Comparison of ENCODE assay signal across 8 cellular contexts in the genomic region with DNA sequence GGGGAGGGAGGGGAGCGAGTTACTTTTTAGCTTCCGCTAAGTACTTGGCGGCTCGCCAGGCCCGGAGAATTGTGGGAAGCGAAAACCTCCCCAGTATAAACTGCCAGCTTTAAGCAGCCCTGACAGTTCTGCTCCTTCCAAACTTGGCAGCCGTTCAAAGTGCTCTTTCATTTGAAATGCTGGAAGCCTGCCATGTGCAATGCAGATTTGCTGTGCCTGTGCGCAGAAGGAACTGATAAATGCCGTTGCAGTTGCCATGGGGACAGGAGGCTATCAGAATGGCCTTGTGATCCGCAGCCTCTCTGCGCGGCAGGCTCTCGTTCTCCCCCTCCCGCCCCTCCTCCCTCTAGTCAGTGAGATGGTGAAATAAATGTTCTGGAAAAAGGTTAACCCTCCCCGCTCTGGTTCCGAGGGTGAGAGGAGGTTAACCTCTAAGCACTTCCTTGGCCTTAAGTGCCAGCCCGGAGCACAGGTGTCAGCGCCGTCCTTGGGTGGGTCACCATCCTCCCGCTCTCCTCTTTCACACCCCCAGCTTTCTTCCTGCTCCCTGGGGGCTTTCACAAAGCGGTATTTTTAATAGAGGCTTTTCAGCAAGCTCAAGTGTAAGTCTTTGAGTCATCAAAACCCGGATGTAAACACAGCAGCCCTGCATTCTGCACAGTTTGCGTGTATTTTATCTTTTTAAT. TPM values are rescaled to one million over a fixed set of nuclear protein-coding genes. Genes with fewer than 3 reads are reported as not detected.
DNase-seq lines count a peak whose midpoint lies in the region; ATAC-seq, FAIRE-seq and TF ChIP-seq lines count a peak whose summit lies in the region.

No MANE protein-coding gene starts in this region.

- ATAC-seq in HG02885 (IDR thresholded peaks at IDR 0.05; ENCODE audit: poor library complexity, unreplicated experiment): peak; percentile 71
- ATAC-seq in psoas muscle: peak; percentile 59 to 71 (median 64)

- no peak for TF ChIP-seq POLR2A in GM12891 (IDR thresholded peaks at IDR 0.05; ENCODE audit: low read depth, low read length)

- H3K4me1 ChIP-seq in right atrium auricular region: peaks cover 0 to 92% of the 10 kb centered on the region in 2 donors
- H3K4me1 ChIP-seq in psoas muscle: peaks cover 65% of the 10 kb centered on the region

- H3K36me3 ChIP-seq in right atrium auricular region (no peaks in the 10 kb centered on the region), psoas muscle (ENCODE audit: insufficient read depth in 1 of 2, low read depth in 1 of 2) (no peaks in the 10 kb centered on the region)

- H3K27me3 Mint-ChIP-seq in T-helper 1 cell treated with Interleukin-12 subunit alpha and Interleukin-12 subunit beta and Interleukin-4 antibody, amounts not matched to agents 30 μg/mL and 1 μg/mL, for 36 hours (ENCODE audit: low read depth): no peaks in the 10 kb centered on the region

- H3K9me3 Mint-ChIP-seq in T-helper 1 cell treated with Interleukin-12 subunit alpha and Interleukin-12 subunit beta and Interleukin-4 antibody, amounts not matched to agents 30 μg/mL and 1 μg/mL, for 36 hours: no peaks in the 10 kb centered on the region

- peaks cover 78% of the 10 kb centered on the region for H3K4me1 Mint-ChIP-seq in T-helper 1 cell treated with Interleukin-12 subunit alpha and Interleukin-12 subunit beta and Interleukin-4 antibody, amounts not matched to agents 30 μg/mL and 1 μg/mL, for 36 hours (ENCODE audit: low read depth)

- H3K27me3 ChIP-seq in right atrium auricular region: no peaks in the 10 kb centered on the region
- H3K27me3 ChIP-seq in psoas muscle (ENCODE audit: insufficient read depth in 3 of 3, low read length in 2 of 3): no peaks in the 10 kb centered on the region

- H3K27ac Mint-ChIP-seq in T-helper 1 cell treated with Interleukin-12 subunit alpha and Interleukin-12 subunit beta and Interleukin-4 antibody, amounts not matched to agents 30 μg/mL and 1 μg/mL, for 36 hours: peak overlapping the region; percentile 98

- peak overlapping the region; percentile 78 for H3K4me3 Mint-ChIP-seq in T-helper 1 cell treated with Interleukin-12 subunit alpha and Interleukin-12 subunit beta and Interleukin-4 antibody, amounts not matched to agents 30 μg/mL and 1 μg/mL, for 36 hours

- FAIRE-seq in GM12891 (lab: Jason Lieb, UNC) (peak; percentile 77), urothelium cell line (lab: Jason Lieb, UNC) (peak; percentile 42)

- H3K4me3 ChIP-seq in right atrium auricular region: peak overlapping the region in 1 of 2 donors; percentile 36
- peak overlapping the region; percentile 62 for H3K4me3 ChIP-seq in psoas muscle

- H3K27ac ChIP-seq in right atrium auricular region (peak overlapping the region; percentile 91 to 98), psoas muscle (peak overlapping the region; percentile 95)

- no peaks in the 10 kb centered on the region for H3K9me3 ChIP-seq in right atrium auricular region
- H3K9me3 ChIP-seq in psoas muscle: no peaks in the 10 kb centered on the region

- DNase-seq in GM12891 (ENCODE audit: insufficient read length, low spot score) (no peak), NCI-H1694 (lab: John Stamatoyannopoulos, UW) (peak; percentile 100), amniotic stem cell (lab: John Stamatoyannopoulos, UW) (peak; percentile 93), right atrium auricular region (ENCODE audit: low spot score) (peak; percentile 99), psoas muscle (peak; percentile 99), urothelium cell line (ENCODE audit: low spot score) (peak; percentile 87)

- 3 to 6% (median 4%) methylated on average over 23 of the region's 23 CpGs for WGBS in psoas muscle, 3 donors

- TF ChIP-seq CTCF in right atrium auricular region (IDR thresholded peaks at IDR 0.05) (no peak), psoas muscle (IDR thresholded peaks at IDR 0.05) (no peak)

- no peaks in the 10 kb centered on the region for H3K36me3 Mint-ChIP-seq in T-helper 1 cell treated with Interleukin-12 subunit alpha and Interleukin-12 subunit beta and Interleukin-4 antibody, amounts not matched to agents 30 μg/mL and 1 μg/mL, for 36 hours (ENCODE audit: low read depth)

- intact Hi-C loops in psoas muscle (cut with DNase I): loop anchor here in 1 of 2 donors (5.0 kb wide), 1 partner anchor 123 kb away; no protein-coding TSS in a partner anchor

TF ChIP-seq in GM12891, 5 proteins besides CTCF, POLR2A, EP300 and RAD21:
- no peak for TF ChIP-seq PAX5 (IDR thresholded peaks at IDR 0.05; ENCODE audit: insufficient read depth, low read length, severe bottlenecking)
- TF ChIP-seq TAF1 (IDR thresholded peaks at IDR 0.05; ENCODE audit: low read depth, low read length): peak; percentile 55; the same call in 1 of the 2 replicates
- peak; percentile 79; the same call in 1 of the 2 replicates for TF ChIP-seq POU2F2 (IDR thresholded peaks at IDR 0.05; ENCODE audit: low read depth, low read length)
- TF ChIP-seq POLR2AphosphoS5 (IDR thresholded peaks at IDR 0.05; ENCODE audit: low read depth, low read length): peak; percentile 75; the same call in 1 of the 2 replicates
- peak; percentile 64 for TF ChIP-seq SPI1 (IDR thresholded peaks at IDR 0.05; ENCODE audit: low read depth, low read length)

RNA-seq across cellular contexts. Expression of gene IRF2BPL, which starts 11.9 kb away (rescaled TPM):
- polyA plus RNA-seq in GM12891 (2012; ENCODE audit: low read depth, missing spikeins): 22.0 TPM
- total RNA-seq in right atrium auricular region (10 to 100 TPM; 42.0 to 51.1 TPM), psoas muscle (10 to 100 TPM in 3 of 4 donors, 1 to 10 TPM in 1; 9.7 to 26.3 (median 21.7) TPM)
- 1 to 10 TPM; 3.8 to 9.5 (median 4.4) TPM for polyA plus RNA-seq in psoas muscle

RNA-seq across cellular contexts. Expression of gene CIPC, which starts 57.6 kb away (rescaled TPM):
- 6.4 TPM for polyA plus RNA-seq in GM12891 (2012; ENCODE audit: low read depth, missing spikeins)
- 10 to 100 TPM; 64.7 to 87.8 TPM for total RNA-seq in right atrium auricular region
- 100 to 1,000 TPM in 3 of 4 donors, 10 to 100 TPM in 1; 83.8 to 133 (median 112) TPM for total RNA-seq in psoas muscle
- 100 to 1,000 TPM in 1 of 3 donors, 10 to 100 TPM in 2; 23.1 to 116 (median 54.9) TPM for polyA plus RNA-seq in psoas muscle
